In the genomic region with DNA sequence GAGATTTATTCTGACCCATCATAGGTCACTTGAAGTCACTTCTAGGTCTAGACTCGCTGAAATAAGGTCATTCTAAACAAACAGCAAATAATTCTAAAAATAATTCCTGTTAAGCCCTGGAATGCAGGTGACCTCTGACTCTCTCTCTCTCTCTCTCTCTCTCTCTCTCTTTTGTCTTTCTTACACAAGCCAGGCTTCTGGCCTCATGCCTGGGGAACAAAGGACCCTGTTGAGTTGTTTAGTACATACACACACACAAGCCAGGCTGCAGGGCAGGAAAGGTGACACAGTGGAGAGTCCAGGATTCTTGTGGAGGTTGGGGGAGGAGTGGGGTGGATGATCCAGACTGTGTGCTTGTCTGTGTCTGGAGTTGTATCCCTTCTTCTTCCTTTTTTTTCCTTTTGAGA, we compare ENCODE assay signal across 12 cellular contexts. TPM values are rescaled to one million over a fixed set of nuclear protein-coding genes. Genes with fewer than 3 reads are reported as not detected.
DNase-seq lines count a peak whose midpoint lies in the region; ATAC-seq and TF ChIP-seq lines count a peak whose summit lies in the region.
"Had no signal": no experiment of that assay in that cellular context is flagged by ENCODE, and none has a peak within 500 bp of the region (broad histone marks: within the 10 kb centered on the region; RNA-seq: fewer than 3 reads in every experiment).

No MANE protein-coding gene starts in this region.

- DNase-seq in body of pancreas (peak; percentile 47 to 74 (median 70)), left kidney (ENCODE audit: low read depth, low spot score) (peak; percentile 74), smooth muscle cell of the brain vasculature (ENCODE audit: low read depth, low spot score) (peak; percentile 75), pons (ENCODE audit: low spot score) (no peak)
- DNase-seq: activated T-cell treated with anti-CD3 and anti-CD28 coated beads, Interleukin-2, amount 50 U/mL, for 48 hours; DMS153; esophagus squamous epithelium; NCI-H146 had no signal

- H3K4me1 ChIP-seq in body of pancreas = peaks cover 27% of the 10 kb centered on the region

- TF ChIP-seq RAD21 in Ishikawa (IDR thresholded peaks at IDR 0.05; ENCODE audit: low read depth) = no peak

- intact Hi-C loops in body of pancreas (cut with DNase I) = no loop called here

- ATAC-seq in body of pancreas = peak; percentile 50
- ATAC-seq in HG02870 (IDR thresholded peaks at IDR 0.05; ENCODE audit: unreplicated experiment) = no peak
- no peak for ATAC-seq in HG03039 (IDR thresholded peaks at IDR 0.05; ENCODE audit: unreplicated experiment)

- no peak for TF ChIP-seq EP300 in Ishikawa (IDR thresholded peaks at IDR 0.05; ENCODE audit: borderline replicate concordance)

- H3K27ac ChIP-seq in body of pancreas = peak overlapping the region in 3 of 4 donors; percentile 13 to 58 (median 54)
- H3K27ac ChIP-seq: esophagus squamous epithelium had no signal

- TF ChIP-seq CTCF in body of pancreas (IDR thresholded peaks at IDR 0.05) = no peak

- WGBS in body of pancreas, 2 donors = 0 to 20% methylated on average over 1 of the region's 1 CpG

- H3K9me3 ChIP-seq in body of pancreas = no peaks in the 10 kb centered on the region
- H3K9me3 ChIP-seq: esophagus squamous epithelium had no signal

- no peaks in the 10 kb centered on the region for H3K27me3 ChIP-seq in body of pancreas

- no peaks in the 10 kb centered on the region for H3K36me3 ChIP-seq in body of pancreas (replicated peaks in 1 of 2; ENCODE audit: insufficient read depth in 1 of 2, low read depth in 2 of 2)
- H3K36me3 ChIP-seq: esophagus squamous epithelium had no signal

- no peak overlapping the region for H3K4me3 ChIP-seq in body of pancreas
- H3K4me3 ChIP-seq: esophagus squamous epithelium had no signal

- peak in 1 of 3 donors; percentile 21 for TF ChIP-seq POLR2A in body of pancreas (IDR thresholded peaks at IDR 0.05)

TF ChIP-seq in Ishikawa, 13 proteins besides CTCF, POLR2A, EP300 and RAD21:
- TF ChIP-seq CEBPB (IDR thresholded peaks at IDR 0.05) (no peak), YY1 (IDR thresholded peaks at IDR 0.05; ENCODE audit: low read depth) (no peak), TAF1 (IDR thresholded peaks at IDR 0.05; ENCODE audit: low read depth) (no peak), FOXM1 (IDR thresholded peaks at IDR 0.05; ENCODE audit: borderline replicate concordance, low read depth) (no peak), CREB1 (IDR thresholded peaks at IDR 0.05; ENCODE audit: low read depth) (no peak), TCF12 (IDR thresholded peaks at IDR 0.05; ENCODE audit: low read depth) (no peak), TEAD4 (IDR thresholded peaks at IDR 0.05) (peak; percentile 73), NFIC (IDR thresholded peaks at IDR 0.05) (peak; percentile 51; the same call in 1 of the 2 replicates)
- TF ChIP-seq, protein P1, sequence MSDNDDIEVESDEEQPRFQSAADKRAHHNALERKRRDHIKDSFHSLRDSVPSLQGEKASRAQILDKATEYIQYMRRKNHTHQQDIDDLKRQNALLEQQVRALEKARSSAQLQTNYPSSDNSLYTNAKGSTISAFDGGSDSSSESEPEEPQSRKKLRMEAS (IDR thresholded peaks at IDR 0.05) = no peak
- TF ChIP-seq, protein P2, sequence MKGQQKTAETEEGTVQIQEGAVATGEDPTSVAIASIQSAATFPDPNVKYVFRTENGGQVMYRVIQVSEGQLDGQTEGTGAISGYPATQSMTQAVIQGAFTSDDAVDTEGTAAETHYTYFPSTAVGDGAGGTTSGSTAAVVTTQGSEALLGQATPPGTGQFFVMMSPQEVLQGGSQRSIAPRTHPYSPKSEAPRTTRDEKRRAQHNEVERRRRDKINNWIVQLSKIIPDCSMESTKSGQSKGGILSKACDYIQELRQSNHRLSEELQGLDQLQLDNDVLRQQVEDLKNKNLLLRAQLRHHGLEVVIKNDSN (IDR thresholded peaks at IDR 0.05) = no peak
- TF ChIP-seq, protein P3, sequence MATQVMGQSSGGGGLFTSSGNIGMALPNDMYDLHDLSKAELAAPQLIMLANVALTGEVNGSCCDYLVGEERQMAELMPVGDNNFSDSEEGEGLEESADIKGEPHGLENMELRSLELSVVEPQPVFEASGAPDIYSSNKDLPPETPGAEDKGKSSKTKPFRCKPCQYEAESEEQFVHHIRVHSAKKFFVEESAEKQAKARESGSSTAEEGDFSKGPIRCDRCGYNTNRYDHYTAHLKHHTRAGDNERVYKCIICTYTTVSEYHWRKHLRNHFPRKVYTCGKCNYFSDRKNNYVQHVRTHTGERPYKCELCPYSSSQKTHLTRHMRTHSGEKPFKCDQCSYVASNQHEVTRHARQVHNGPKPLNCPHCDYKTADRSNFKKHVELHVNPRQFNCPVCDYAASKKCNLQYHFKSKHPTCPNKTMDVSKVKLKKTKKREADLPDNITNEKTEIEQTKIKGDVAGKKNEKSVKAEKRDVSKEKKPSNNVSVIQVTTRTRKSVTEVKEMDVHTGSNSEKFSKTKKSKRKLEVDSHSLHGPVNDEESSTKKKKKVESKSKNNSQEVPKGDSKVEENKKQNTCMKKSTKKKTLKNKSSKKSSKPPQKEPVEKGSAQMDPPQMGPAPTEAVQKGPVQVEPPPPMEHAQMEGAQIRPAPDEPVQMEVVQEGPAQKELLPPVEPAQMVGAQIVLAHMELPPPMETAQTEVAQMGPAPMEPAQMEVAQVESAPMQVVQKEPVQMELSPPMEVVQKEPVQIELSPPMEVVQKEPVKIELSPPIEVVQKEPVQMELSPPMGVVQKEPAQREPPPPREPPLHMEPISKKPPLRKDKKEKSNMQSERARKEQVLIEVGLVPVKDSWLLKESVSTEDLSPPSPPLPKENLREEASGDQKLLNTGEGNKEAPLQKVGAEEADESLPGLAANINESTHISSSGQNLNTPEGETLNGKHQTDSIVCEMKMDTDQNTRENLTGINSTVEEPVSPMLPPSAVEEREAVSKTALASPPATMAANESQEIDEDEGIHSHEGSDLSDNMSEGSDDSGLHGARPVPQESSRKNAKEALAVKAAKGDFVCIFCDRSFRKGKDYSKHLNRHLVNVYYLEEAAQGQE (IDR thresholded peaks at IDR 0.05; ENCODE audit: low read depth) = no peak

RNA-seq across cellular contexts. Expression of a gene that starts 4.0 kb away (rescaled TPM):
- 1 to 10 TPM in 1 of 2 donors, under 1 TPM in 1; 0.99 to 4.7 TPM for total RNA-seq in body of pancreas

RNA-seq across cellular contexts. Expression of a gene that starts 25.3 kb away (rescaled TPM):
- 10 to 100 TPM; 31.3 to 66.7 TPM for total RNA-seq in body of pancreas
- total RNA-seq: skeletal muscle tissue had no signal

RNA-seq across cellular contexts. Expression of a gene that starts 28.3 kb away (rescaled TPM):
- total RNA-seq in body of pancreas = 100 to 1,000 TPM; 152 to 186 TPM

RNA-seq across cellular contexts. Expression of a gene that starts 31.7 kb away (rescaled TPM):
- 10 to 100 TPM; 44.2 to 47.5 TPM for total RNA-seq in body of pancreas

RNA-seq across cellular contexts. Expression of a gene that starts 32.7 kb away (rescaled TPM):
- total RNA-seq in body of pancreas = 10 to 100 TPM; 16.5 to 16.9 TPM
